Comparison of ENCODE assay signal across 8 cellular contexts in genomic region chr10:31808258-31809218, GRCh38.
A peak's percentile ranks its signal among the peaks of the same experiment; 100 is the strongest.
DNase-seq lines count a peak whose midpoint lies in the region; ATAC-seq, FAIRE-seq and TF ChIP-seq lines count a peak whose summit lies in the region.

No MANE protein-coding gene starts in this region.

- no peaks in the 10 kb centered on the region for H4K20me1 ChIP-seq in PC-9 (ENCODE audit: insufficient read depth)

- H3K36me3 ChIP-seq in PC-9 (ENCODE audit: low read depth) (peaks cover 10% of the 10 kb centered on the region), small intestine (ENCODE audit: control insufficient read depth in 2 of 2, insufficient read depth in 2 of 2, low read length in 2 of 2) (no peaks in the 10 kb centered on the region)

- peak in 2 of 3 donors; percentile 4 to 14 for DNase-seq in stimulated activated CD4-positive, alpha-beta T cell treated with anti-CD3 and anti-CD28 coated beads, Interleukin-12 subunit alpha, Interleukin-12 subunit beta, amount 100 ng/mL, for 48 hours (ENCODE audit: low read depth in 2 of 3, low spot score in 1 of 3)
- no peak for DNase-seq in stimulated activated CD4-positive, alpha-beta T cell treated with anti-CD3 and anti-CD28 coated beads, Interleukin-1b, Interleukin-23, amount 100 ng/mL, for 48 hours
- DNase-seq in PC-9, result no peak
- peak; percentile 44 for DNase-seq in brain pericyte (ENCODE audit: low read depth, low spot score)
- peak; percentile 45 for DNase-seq in small intestine
- DNase-seq in NCI-H1048 (lab: John Stamatoyannopoulos, UW), result no peak

- ATAC-seq in HG02610 (IDR thresholded peaks at IDR 0.05; ENCODE audit: unreplicated experiment), result peak; percentile 57

- H3K4me1 ChIP-seq in PC-9 (replicated peaks; ENCODE audit: insufficient read depth), result no peaks in the 10 kb centered on the region
- H3K4me1 ChIP-seq in small intestine (ENCODE audit: control insufficient read depth in 2 of 2, insufficient read depth in 1 of 2, low read depth in 1 of 2, low read length in 1 of 2), result no peaks in the 10 kb centered on the region

- peaks cover 5% of the 10 kb centered on the region; the same call in 1 of the 2 replicates for H3F3A ChIP-seq in PC-9 (ENCODE audit: insufficient read depth, low read depth)

- H3K4me3 ChIP-seq in PC-9 (no peak overlapping the region), small intestine (ENCODE audit: low read depth in 1 of 2, low read length in 2 of 2) (no peak overlapping the region)

- no peak overlapping the region for H3K4me2 ChIP-seq in PC-9

- FAIRE-seq in islet of Langerhans (lab: Jason Lieb, UNC) (peak; percentile 99), small intestine (lab: Jason Lieb, UNC) (peak; percentile 62)

- POLR2A ChIA-PET in PC-9 (lab: Charles Lee; ENCODE audit: unreplicated experiment), result no interaction called here

- 51 to 71% (median 58%) methylated on average over 6 of the region's 6 CpGs for WGBS in small intestine, 3 donors

- CTCF ChIA-PET in PC-9 (lab: Charles Lee), result no interaction called here

- no peak overlapping the region for H2AFZ ChIP-seq in PC-9

- H3K9me2 ChIP-seq in PC-9 (ENCODE audit: insufficient read depth), result no peaks in the 10 kb centered on the region

- H3K9me3 ChIP-seq in PC-9 (ENCODE audit: insufficient read depth, low read depth) (no peaks in the 10 kb centered on the region), small intestine (ENCODE audit: control insufficient read depth, low read depth) (no peaks in the 10 kb centered on the region)

- peak; percentile 73 for TF ChIP-seq CTCF in PC-9 (conservative IDR thresholded peaks at IDR 0.05)

- H3K27me3 ChIP-seq in PC-9 (ENCODE audit: insufficient read depth, low read depth), result no peaks in the 10 kb centered on the region
- no peaks in the 10 kb centered on the region for H3K27me3 ChIP-seq in small intestine (ENCODE audit: control insufficient read depth in 2 of 2, insufficient read depth in 2 of 2, low read length in 2 of 2)

- H3K27ac ChIP-seq in PC-9 (0 out of 2 replicates have a peak overlapping the region, but pooled peaks have one; percentile 18), small intestine (ENCODE audit: low read depth in 1 of 2, low read length in 1 of 2) (peak overlapping the region in 1 of 2 donors; percentile 72)

- no peaks in the 10 kb centered on the region for H3K79me2 ChIP-seq in PC-9 (ENCODE audit: low read depth)

- BruUV-seq in PC-9 (replicated peaks; lab: Mats Ljungman, UMichigan), result no TSS peak

- intact Hi-C loops in PC-9 (cut with micrococcal nuclease; ENCODE audit: unreplicated experiment), result loop anchor here (2.0 kb wide), 2 partner anchors 1024 to 1082 kb away; no protein-coding TSS in a partner anchor

Comparison
In these comparisons a context has a peak if more than half of its experiments do, and no peak if none do; other contexts are left out.
1. DNase-seq: peak in stimulated activated CD4-positive, alpha-beta T cell treated with anti-CD3 and anti-CD28 coated beads, Interleukin-12 subunit alpha, Interleukin-12 subunit beta, amount 100 ng/mL, for 48 hours (2 of 3), brain pericyte (single experiment) and small intestine (single experiment); none in stimulated activated CD4-positive, alpha-beta T cell treated with anti-CD3 and anti-CD28 coated beads, Interleukin-1b, Interleukin-23, amount 100 ng/mL, for 48 hours (single experiment), PC-9 (0 of 2) and NCI-H1048 (single experiment).